Comparison of ENCODE assay signal across 24 cellular contexts in genomic region chr6:112413805-112414204, GRCh38.
DNase-seq lines count a peak whose midpoint lies in the region; ATAC-seq and TF ChIP-seq lines count a peak whose summit lies in the region.
"Had no signal": no experiment of that assay in that cellular context is flagged by ENCODE, and none has a peak within 500 bp of the region (broad histone marks: within the 10 kb centered on the region; RNA-seq: fewer than 3 reads in every experiment).

No MANE protein-coding gene starts in this region.

- H2BK120ac ChIP-seq in trophoblast cell (ENCODE audit: insufficient read depth, low read length, poor library complexity): no peak overlapping the region

- H3K14ac ChIP-seq in trophoblast cell (ENCODE audit: low read length): no peak overlapping the region

- no peak for TF ChIP-seq CTCF in choroid plexus epithelial cell (conservative IDR thresholded peaks at IDR 0.05; ENCODE audit: low read depth, low read length)
- TF ChIP-seq CTCF in vagina (IDR thresholded peaks at IDR 0.05): no peak

- H3K4me1 ChIP-seq in trophoblast cell (ENCODE audit: control insufficient read depth in 1 of 2, insufficient read depth in 2 of 2, low read length in 2 of 2) (peaks cover 2 to 3% of the 10 kb centered on the region in 2 experiments), vagina (no peaks in the 10 kb centered on the region)
- H3K4me1 ChIP-seq: adrenal gland, transverse colon had no signal

- no peak overlapping the region for H2AFZ ChIP-seq in trophoblast cell (ENCODE audit: insufficient read depth, low read length, poor library complexity)

- H4K91ac ChIP-seq in trophoblast cell (ENCODE audit: low read depth, low read length): no peak overlapping the region

- no peak overlapping the region for H2BK5ac ChIP-seq in trophoblast cell (ENCODE audit: low read depth, low read length, poor library complexity)

- H3K27me3 ChIP-seq in trophoblast cell (ENCODE audit: insufficient read depth, low read length) (no peaks in the 10 kb centered on the region), vagina (no peaks in the 10 kb centered on the region)
- H3K27me3 ChIP-seq: adrenal gland, ovary, transverse colon had no signal

- no peaks in the 10 kb centered on the region for H3K36me3 ChIP-seq in trophoblast cell (ENCODE audit: control insufficient read depth in 1 of 2, insufficient read depth in 2 of 2, low read length in 2 of 2)
- no peaks in the 10 kb centered on the region for H3K36me3 ChIP-seq in vagina
- H3K36me3 ChIP-seq: adrenal gland, ovary, transverse colon had no signal

- no CpG with 5 or more reads among the region's 1 CpG for WGBS in trophoblast cell (ENCODE audit: extremely low coverage, insufficient coverage, insufficient read length)

- H3K4me2 ChIP-seq in trophoblast cell (ENCODE audit: low read length): no peak overlapping the region

- H4K8ac ChIP-seq in trophoblast cell (ENCODE audit: low read depth, low read length): no peak overlapping the region

- no peak overlapping the region for H3K18ac ChIP-seq in trophoblast cell (ENCODE audit: low read length)

- no peak overlapping the region for H3K4me3 ChIP-seq in choroid plexus epithelial cell (ENCODE audit: low read depth, low read length)
- H3K4me3 ChIP-seq in trophoblast cell (ENCODE audit: low read depth, low read length): no peak overlapping the region
- no peak overlapping the region for H3K4me3 ChIP-seq in vagina
- H3K4me3 ChIP-seq: adrenal gland, ovary, transverse colon had no signal

- H3K27ac ChIP-seq in trophoblast cell (ENCODE audit: low read depth, low read length) (peak overlapping the region; percentile 12), vagina (no peak overlapping the region)
- H3K27ac ChIP-seq: adrenal gland, ovary, transverse colon had no signal

- TF ChIP-seq POLR2A in vagina (IDR thresholded peaks at IDR 0.05): no peak

- no peaks in the 10 kb centered on the region for H3K79me1 ChIP-seq in trophoblast cell (ENCODE audit: low read length)

- H2AK5ac ChIP-seq in trophoblast cell (ENCODE audit: low read length): no peak overlapping the region

- no peaks in the 10 kb centered on the region for H3K79me2 ChIP-seq in trophoblast cell (ENCODE audit: control insufficient read depth, insufficient read depth, low read length, poor library complexity)

- H3K23ac ChIP-seq in trophoblast cell (ENCODE audit: low read length): no peak overlapping the region

- intact Hi-C loops in vagina (cut with DNase I): no loop called here

- DNase-seq in NCI-H82 (lab: John Stamatoyannopoulos, UW) (peak; percentile 68), NCI-H82 treated with DMSO at 0.1 percent for 48 hours (lab: John Stamatoyannopoulos, UW; ENCODE audit: unreplicated experiment) (no peak), NCI-H226 (peak; percentile 37), choroid plexus epithelial cell (ENCODE audit: low read depth) (peak; percentile 11), trophoblast cell (peak; percentile 66 to 85), vagina (ENCODE audit: extremely low spot score in 2 of 2) (no peak)
- no peak for DNase-seq in central memory CD4-positive, alpha-beta T cell
- DNase-seq: 8988T; activated CD4-positive, alpha-beta memory T cell treated with anti-CD3 and anti-CD28 coated beads, Interleukin-2, amount 10 ng/mL, durations not matched to agents 7 days and 5 days; activated T-cell treated with anti-CD3 and anti-CD28 coated beads for 4 hours; adrenal gland; head of caudate nucleus; midbrain; natural killer cell; NCI-H1105 treated with DMSO at 0.1 percent for 48 hours; NCI-H510A; ovary; right cardiac atrium; T1000; transverse colon had no signal

- ATAC-seq in GM19452 (IDR thresholded peaks at IDR 0.05; ENCODE audit: unreplicated experiment): no peak
- ATAC-seq: activated CD4-positive, CD25-positive, alpha-beta regulatory T cell treated with anti-CD3 and anti-CD28 coated beads, Interleukin-2, amount 50 U/mL, for 24 hours; left lobe of liver; natural killer cell; right cardiac atrium; Right ventricle myocardium inferior had no signal

- no peak overlapping the region for H4K12ac ChIP-seq in trophoblast cell (ENCODE audit: low read depth, low read length)

- H2BK12ac ChIP-seq in trophoblast cell (ENCODE audit: low read length): no peak overlapping the region

- H3K4ac ChIP-seq in trophoblast cell (ENCODE audit: low read depth, low read length): no peak overlapping the region

- H3K9me3 ChIP-seq in trophoblast cell (ENCODE audit: insufficient read depth, low read depth, low read length) (no peaks in the 10 kb centered on the region), vagina (no peaks in the 10 kb centered on the region)
- H3K9me3 ChIP-seq: adrenal gland, ovary, transverse colon had no signal

- no peak overlapping the region for H3K9ac ChIP-seq in trophoblast cell (ENCODE audit: low read length)

Comparison
In these comparisons a context has a peak if more than half of its experiments do, and no peak if none do; other contexts are left out.
1. DNase-seq: peak in NCI-H82 (single experiment), NCI-H226 (single experiment), choroid plexus epithelial cell (single experiment) and trophoblast cell (2 of 2); none in NCI-H82 treated with DMSO at 0.1 percent for 48 hours (single experiment), vagina (0 of 2) and central memory CD4-positive, alpha-beta T cell (single experiment).